ENCODE assay signal across 9 cellular contexts in genomic region chr20:64102647-64103354, GRCh38. TPM values are rescaled to one million over a fixed set of nuclear protein-coding genes. Genes with fewer than 3 reads are reported as not detected.
DNase-seq lines count a peak whose midpoint lies in the region; ATAC-seq and TF ChIP-seq lines count a peak whose summit lies in the region.
"Had no signal": no experiment of that assay in that cellular context is flagged by ENCODE, and none has a peak within 500 bp of the region (broad histone marks: within the 10 kb centered on the region; RNA-seq: fewer than 3 reads in every experiment).

No MANE protein-coding gene starts in this region.

- no peak for TF ChIP-seq CTCF in Loucy (conservative IDR thresholded peaks at IDR 0.05; ENCODE audit: low read length)

- CTCF ChIA-PET in CD8-positive, alpha-beta memory T cell (lab: Charles Lee) = interaction anchor here (1.8 to 2.7 kb wide), 2 partner anchors 8 to 19 kb away, joined by 5 to 13 read pairs; partner anchors contain the start of gene LKAAEAR1

- no peak for ATAC-seq in activated T-helper 17 cell treated with anti-CD3 and anti-CD28 coated beads, Interleukin-2, amount 50 U/mL, for 72 hours (replicated peaks)
- ATAC-seq in GM21360 (IDR thresholded peaks at IDR 0.05; ENCODE audit: unreplicated experiment) = no peak
- ATAC-seq in GM18498 (IDR thresholded peaks at IDR 0.05; ENCODE audit: unreplicated experiment) = no peak
- ATAC-seq in HG02763 (IDR thresholded peaks at IDR 0.05; ENCODE audit: unreplicated experiment) = no peak

- no peaks in the 10 kb centered on the region for H3K9me3 ChIP-seq in CD8-positive, alpha-beta memory T cell (ENCODE audit: low read length)
- H3K9me3 ChIP-seq in Loucy (ENCODE audit: insufficient read depth, low read depth, low read length) (no peaks in the 10 kb centered on the region), mesodermal cell (ENCODE audit: control insufficient read depth, low read length) (no peaks in the 10 kb centered on the region)
- H3K9me3 ChIP-seq: left lung had no signal

- no peak overlapping the region for H3K4me3 ChIP-seq in CD8-positive, alpha-beta memory T cell (ENCODE audit: low read length)
- H3K4me3 ChIP-seq in Loucy (ENCODE audit: low read length, poor library complexity, severe bottlenecking) (peak overlapping the region; percentile 76), mesodermal cell (ENCODE audit: extremely low read depth, insufficient read depth, low read length, poor library complexity, severe bottlenecking) (peak overlapping the region; percentile 44)

- peak overlapping the region; percentile 94 for H3K4me2 ChIP-seq in Loucy (ENCODE audit: low read depth, low read length, poor library complexity, severe bottlenecking)

- H3K27me3 ChIP-seq in CD8-positive, alpha-beta memory T cell (ENCODE audit: insufficient read depth, low read length, poor library complexity, severe bottlenecking) = peaks cover 7% of the 10 kb centered on the region
- no peaks in the 10 kb centered on the region for H3K27me3 ChIP-seq in Loucy (ENCODE audit: insufficient read depth, low read length, poor library complexity, severe bottlenecking)

- peaks cover 9 to 21% of the 10 kb centered on the region in 2 donors for H3K27me3 Mint-ChIP-seq in CD8-positive, alpha-beta memory T cell
- H3K27me3 Mint-ChIP-seq in activated T-helper 17 cell treated with anti-CD3 and anti-CD28 coated beads, Interleukin-2, amount 50 U/mL, for 72 hours = peaks cover 6% of the 10 kb centered on the region

- H3F3A ChIP-seq in Loucy (ENCODE audit: low read depth) = no peaks in the 10 kb centered on the region

- no peaks in the 10 kb centered on the region for H3K79me2 ChIP-seq in Loucy (ENCODE audit: insufficient read depth, low read length)

- no peaks in the 10 kb centered on the region for H3K9me2 ChIP-seq in Loucy (replicated peaks; ENCODE audit: low read depth, low read length)

- H2AFZ ChIP-seq in Loucy (ENCODE audit: low read length) = peak overlapping the region; percentile 95; the same call in 1 of the 2 replicates

- H3K36me3 Mint-ChIP-seq in CD8-positive, alpha-beta memory T cell = no peaks in the 10 kb centered on the region
- no peaks in the 10 kb centered on the region for H3K36me3 Mint-ChIP-seq in activated T-helper 17 cell treated with anti-CD3 and anti-CD28 coated beads, Interleukin-2, amount 50 U/mL, for 72 hours (ENCODE audit: low read depth)

- peaks cover 0 to 27% (median 11%) of the 10 kb centered on the region in 3 donors for H3K4me1 Mint-ChIP-seq in CD8-positive, alpha-beta memory T cell
- H3K4me1 Mint-ChIP-seq in activated T-helper 17 cell treated with anti-CD3 and anti-CD28 coated beads, Interleukin-2, amount 50 U/mL, for 72 hours = no peaks in the 10 kb centered on the region

- peak in 1 of 5 donors; percentile 41 for DNase-seq in CD8-positive, alpha-beta memory T cell
- DNase-seq in stimulated activated CD4-positive, alpha-beta T cell treated with anti-CD3 and anti-CD28 coated beads, Interleukin-2, amount 100 ng/mL, for 24 hours = no peak

- H3K9me3 Mint-ChIP-seq in CD8-positive, alpha-beta memory T cell = no peaks in the 10 kb centered on the region
- H3K9me3 Mint-ChIP-seq in activated T-helper 17 cell treated with anti-CD3 and anti-CD28 coated beads, Interleukin-2, amount 50 U/mL, for 72 hours = no peaks in the 10 kb centered on the region

- no peaks in the 10 kb centered on the region for H4K20me1 ChIP-seq in Loucy (ENCODE audit: insufficient read depth, low read length, poor library complexity, severe bottlenecking)

- WGBS in mesodermal cell (ENCODE audit: insufficient coverage in 2 of 2), 2 experiments = 20 to 32% methylated on average over 17 to 20 of the region's 30 CpGs

- POLR2A ChIA-PET in CD8-positive, alpha-beta memory T cell (lab: Charles Lee) = no interaction called here

- no peaks in the 10 kb centered on the region for H3K36me3 ChIP-seq in CD8-positive, alpha-beta memory T cell (ENCODE audit: insufficient read depth, low read length)
- H3K36me3 ChIP-seq in Loucy (ENCODE audit: insufficient read depth, low read length) = no peaks in the 10 kb centered on the region
- no peaks in the 10 kb centered on the region for H3K36me3 ChIP-seq in mesodermal cell (ENCODE audit: control insufficient read depth, insufficient read depth, low read length)

- no peak overlapping the region for H3K27ac ChIP-seq in CD8-positive, alpha-beta memory T cell (ENCODE audit: low read depth, low read length)
- no peak overlapping the region for H3K27ac ChIP-seq in mesodermal cell (ENCODE audit: low read depth, low read length, severe bottlenecking)
- H3K27ac ChIP-seq: left lung had no signal

- peak overlapping the region in 6 of 7 donors; percentile 19 to 79 (median 48) for H3K4me3 Mint-ChIP-seq in CD8-positive, alpha-beta memory T cell
- H3K4me3 Mint-ChIP-seq in activated T-helper 17 cell treated with anti-CD3 and anti-CD28 coated beads, Interleukin-2, amount 50 U/mL, for 72 hours = peak overlapping the region; percentile 32

- peaks cover 6% of the 10 kb centered on the region for H3K4me1 ChIP-seq in CD8-positive, alpha-beta memory T cell (ENCODE audit: insufficient read depth, low read length)
- H3K4me1 ChIP-seq in Loucy (ENCODE audit: insufficient read depth, low read length, poor library complexity, severe bottlenecking) (peaks cover 23% of the 10 kb centered on the region), mesodermal cell (ENCODE audit: control insufficient read depth, insufficient read depth, low read length, poor library complexity, severe bottlenecking) (no peaks in the 10 kb centered on the region)

- H3K27ac Mint-ChIP-seq in CD8-positive, alpha-beta memory T cell = peak overlapping the region in 2 of 8 donors; percentile 38 to 66
- H3K27ac Mint-ChIP-seq in activated T-helper 17 cell treated with anti-CD3 and anti-CD28 coated beads, Interleukin-2, amount 50 U/mL, for 72 hours = no peak overlapping the region

- peak overlapping the region; percentile 75 for H3K9ac ChIP-seq in Loucy (ENCODE audit: low read depth, low read length, poor library complexity, severe bottlenecking)

RNA-seq across cellular contexts. Expression of gene NPBWR2, which starts 4.6 kb away (rescaled TPM):
- not detected for total RNA-seq in CD8-positive, alpha-beta memory T cell
- polyA plus RNA-seq in CD8-positive, alpha-beta memory T cell = not detected
- not detected for total RNA-seq in activated T-helper 17 cell treated with anti-CD3 and anti-CD28 coated beads, Interleukin-2, amount 50 U/mL, for 72 hours
- polyA plus RNA-seq in mesodermal cell (2013, experiment 1 of 2) = not detected
- not detected for polyA plus RNA-seq in mesodermal cell (2013, experiment 2 of 2)
- total RNA-seq: left lung had no signal

RNA-seq across cellular contexts. Expression of gene LKAAEAR1, which starts 18.6 kb away (rescaled TPM):
- under 1 TPM; 0.29 to 0.39 TPM for total RNA-seq in CD8-positive, alpha-beta memory T cell
- 1.2 TPM for polyA plus RNA-seq in CD8-positive, alpha-beta memory T cell
- total RNA-seq in activated T-helper 17 cell treated with anti-CD3 and anti-CD28 coated beads, Interleukin-2, amount 50 U/mL, for 72 hours = under 1 TPM in 1 of 2 donors, not detected in 1; 0.71 TPM
- not detected for polyA plus RNA-seq in mesodermal cell (2013, experiment 1 of 2)
- polyA plus RNA-seq in mesodermal cell (2013, experiment 2 of 2) = not detected

RNA-seq across cellular contexts. Expression of gene OPRL1, which starts 22.9 kb away (rescaled TPM):
- total RNA-seq in CD8-positive, alpha-beta memory T cell = under 1 TPM; 0.38 to 0.44 TPM
- polyA plus RNA-seq in CD8-positive, alpha-beta memory T cell = 0.49 TPM
- under 1 TPM; 0.48 to 0.56 TPM for total RNA-seq in activated T-helper 17 cell treated with anti-CD3 and anti-CD28 coated beads, Interleukin-2, amount 50 U/mL, for 72 hours
- 4.6 TPM for polyA plus RNA-seq in mesodermal cell (2013, experiment 1 of 2)
- polyA plus RNA-seq in mesodermal cell (2013, experiment 2 of 2) = 3.4 TPM

RNA-seq across cellular contexts. Expression of gene RGS19, which starts 23.5 kb away (rescaled TPM):
- 10 to 100 TPM; 35.3 to 36.9 TPM for total RNA-seq in CD8-positive, alpha-beta memory T cell
- 120 TPM for polyA plus RNA-seq in CD8-positive, alpha-beta memory T cell
- 10 to 100 TPM; 38.6 to 49.4 TPM for total RNA-seq in activated T-helper 17 cell treated with anti-CD3 and anti-CD28 coated beads, Interleukin-2, amount 50 U/mL, for 72 hours
- polyA plus RNA-seq in mesodermal cell (2013, experiment 1 of 2) = 12.9 TPM
- 12.2 TPM for polyA plus RNA-seq in mesodermal cell (2013, experiment 2 of 2)

RNA-seq across cellular contexts. Expression of gene TCEA2, which starts 39.8 kb away (rescaled TPM):
- 10 to 100 TPM; 24.2 to 24.5 TPM for total RNA-seq in CD8-positive, alpha-beta memory T cell
- polyA plus RNA-seq in CD8-positive, alpha-beta memory T cell = 30.9 TPM
- 10 to 100 TPM; 52.0 to 79.9 TPM for total RNA-seq in activated T-helper 17 cell treated with anti-CD3 and anti-CD28 coated beads, Interleukin-2, amount 50 U/mL, for 72 hours
- polyA plus RNA-seq in mesodermal cell (2013, experiment 1 of 2) = 83.7 TPM
- polyA plus RNA-seq in mesodermal cell (2013, experiment 2 of 2) = 77.5 TPM
